ENCODE assay signal across 26 cellular contexts in the genomic region with DNA sequence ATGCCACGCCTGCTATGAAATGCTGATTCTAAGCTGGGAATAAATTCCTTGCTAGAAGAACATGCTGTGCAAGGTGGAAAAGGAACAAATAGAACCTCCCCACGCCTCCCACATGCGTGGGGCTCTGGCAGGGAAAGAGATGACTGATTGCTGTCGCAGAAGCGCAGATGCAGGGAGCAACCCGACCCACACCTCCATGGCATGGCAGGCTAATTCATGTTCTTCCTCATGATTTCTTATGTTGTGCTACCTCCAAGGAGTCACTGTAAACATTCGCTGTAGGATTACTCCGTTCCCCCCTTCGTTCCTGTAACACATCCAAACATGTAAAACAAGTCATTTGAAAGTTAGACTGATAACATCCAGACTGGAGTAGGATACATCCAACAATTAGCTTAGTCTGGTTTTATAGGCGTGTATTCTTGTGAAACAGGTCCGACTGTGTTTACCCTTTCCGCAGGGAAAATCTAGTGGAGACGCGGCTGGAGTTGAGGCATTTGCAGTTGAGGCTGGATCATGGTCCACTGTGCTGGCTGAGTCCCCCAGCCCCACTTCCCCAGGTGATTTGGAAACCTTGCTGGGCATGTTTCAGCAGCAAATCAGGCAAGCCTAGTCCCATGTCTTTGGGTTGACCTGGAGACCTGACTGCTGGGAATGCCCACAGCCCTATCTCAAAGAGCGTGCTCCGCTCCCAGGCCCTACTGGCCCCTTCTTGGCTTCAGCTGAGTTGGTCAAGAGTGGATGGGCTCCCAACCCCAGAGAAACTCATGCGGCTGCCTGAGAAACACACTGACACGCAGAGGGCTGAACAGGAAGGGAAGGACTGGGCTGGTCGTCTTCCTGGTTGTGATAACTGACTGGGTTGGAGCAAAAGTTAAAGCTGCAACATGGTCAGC. TPM values are rescaled to one million over a fixed set of nuclear protein-coding genes. Genes with fewer than 3 reads are reported as not detected.
DNase-seq lines count a peak whose midpoint lies in the region; ATAC-seq and TF ChIP-seq lines count a peak whose summit lies in the region.
"Had no signal": no experiment of that assay in that cellular context is flagged by ENCODE, and none has a peak within 500 bp of the region (broad histone marks: within the 10 kb centered on the region; RNA-seq: fewer than 3 reads in every experiment).

No MANE protein-coding gene starts in this region.

- no peak overlapping the region for H3K27ac ChIP-seq in upper lobe of right lung
- H3K27ac ChIP-seq: body of pancreas, esophagus squamous epithelium, heart left ventricle, vagina had no signal

- H3K4me3 Mint-ChIP-seq in MCF 10A (ENCODE audit: unreplicated experiment), result no peak overlapping the region
- H3K4me3 Mint-ChIP-seq in chondrocyte (ENCODE audit: unreplicated experiment), result no peak overlapping the region
- no peak overlapping the region for H3K4me3 Mint-ChIP-seq in nephron progenitor cell
- H3K4me3 Mint-ChIP-seq: CD8-positive, alpha-beta memory T cell; dendritic cell treated with granulocyte-macrophage colony-stimulating factor and Interleukin-4, amounts not matched to agents 40 ng/mL and 50 ng/mL, for 4 days; T-helper 1 cell treated with Interleukin-12 subunit alpha and Interleukin-12 subunit beta and Interleukin-4 antibody, amounts not matched to agents 30 μg/mL and 1 μg/mL, for 36 hours had no signal

- CTCF ChIA-PET in MCF 10A (lab: Yijun Ruan, JAX), result interaction anchor here (2.1 kb wide), 1 partner anchor 11 kb away, joined by 9 read pairs; no protein-coding TSS in a partner anchor

- DNase-seq in T47D (ENCODE audit: low read depth in 1 of 2, low spot score in 1 of 2) (peak; percentile 35 to 68), MCF 10A (ENCODE audit: unreplicated experiment) (no peak), chondrocyte (ENCODE audit: low spot score) (peak; percentile 44), nephron progenitor cell (no peak), upper lobe of right lung (peak; percentile 58), amniotic stem cell (lab: John Stamatoyannopoulos, UW) (no peak)
- no peak for DNase-seq in activated CD8-positive, alpha-beta memory T cell treated with anti-CD3 and anti-CD28 coated beads, Interleukin-2, amount 50 U/mL, for 4 hours
- DNase-seq in activated naive CD4-positive, alpha-beta T cell treated with anti-CD3 and anti-CD28 coated beads, Interleukin-2, amount 50 U/mL, for 16 hours, result no peak
- DNase-seq: activated CD4-positive, CD25-positive, alpha-beta regulatory T cell treated with anti-CD3 and anti-CD28 coated beads, Interleukin-2, amount 50 U/mL, for 72 hours; activated gamma-delta T cell treated with Interleukin-2 at 50 U/mL for 16 hours; body of pancreas; CD8-positive, alpha-beta memory T cell; esophagus squamous epithelium; HCEC 1CT; heart left ventricle; mammary epithelial cell; naive thymus-derived CD8-positive, alpha-beta T cell; NCI-H2227 treated with DMSO at 0.1 percent for 48 hours; NK-92 treated with Interleukin-12 subunit alpha and Interleukin-12 subunit beta, amount 100 ng/mL, for 24 hours; stimulated activated CD4-positive, alpha-beta T cell treated with anti-CD3 and anti-CD28 coated beads, Interleukin-15, amount 100 ng/mL, for 24 hours; stimulated activated naive CD8-positive, alpha-beta T cell treated with anti-CD3 and anti-CD28 coated beads, Interleukin-15, Interleukin-2, amounts not matched to agents 100 U/mL and 50 U/mL, for 24 hours had no signal

- H3K4me1 ChIP-seq in upper lobe of right lung, result peaks cover 21% of the 10 kb centered on the region

- TF ChIP-seq CTCF in MCF 10A (IDR thresholded peaks at IDR 0.05; ENCODE audit: unreplicated experiment) (no peak), chondrocyte (IDR thresholded peaks at IDR 0.05) (no peak), nephron progenitor cell (IDR thresholded peaks at IDR 0.05) (no peak), upper lobe of right lung (IDR thresholded peaks at IDR 0.05) (no peak)

- BruUV-seq in MCF 10A (replicated peaks; lab: Mats Ljungman, UMichigan), result no TSS peak

- H3K27me3 ChIP-seq in upper lobe of right lung, result peaks cover 9% of the 10 kb centered on the region
- H3K27me3 ChIP-seq: body of pancreas, vagina had no signal

- H3K27ac Mint-ChIP-seq in MCF 10A (ENCODE audit: low read depth, unreplicated experiment) (no peak overlapping the region), chondrocyte (ENCODE audit: unreplicated experiment) (no peak overlapping the region), nephron progenitor cell (peak overlapping the region; percentile 77)
- H3K27ac Mint-ChIP-seq: dendritic cell treated with granulocyte-macrophage colony-stimulating factor and Interleukin-4, amounts not matched to agents 40 ng/mL and 50 ng/mL, for 4 days; naive thymus-derived CD8-positive, alpha-beta T cell; T-helper 1 cell treated with Interleukin-12 subunit alpha and Interleukin-12 subunit beta and Interleukin-4 antibody, amounts not matched to agents 30 μg/mL and 1 μg/mL, for 36 hours had no signal

- POLR2A ChIA-PET in MCF 10A (lab: Yijun Ruan, JAX), result no interaction called here

- H3K9me3 ChIP-seq in upper lobe of right lung, result no peaks in the 10 kb centered on the region
- H3K9me3 ChIP-seq: A549, body of pancreas, esophagus squamous epithelium, heart left ventricle, vagina had no signal

- ATAC-seq in upper lobe of right lung, result peak; percentile 24
- ATAC-seq: body of pancreas; naive thymus-derived CD8-positive, alpha-beta T cell; Right ventricle myocardium inferior had no signal

- in situ Hi-C loops in T47D (cut with HindIII; ENCODE audit: low pct_unique_long_range_greater_than_20kb, low sequenced_read_pairs), result no loop called here

- H3K36me3 Mint-ChIP-seq in MCF 10A (ENCODE audit: insufficient read depth, unreplicated experiment) (no peaks in the 10 kb centered on the region), chondrocyte (ENCODE audit: low read depth) (no peaks in the 10 kb centered on the region), nephron progenitor cell (ENCODE audit: low read depth) (no peaks in the 10 kb centered on the region)
- H3K36me3 Mint-ChIP-seq: CD8-positive, alpha-beta memory T cell; naive thymus-derived CD8-positive, alpha-beta T cell had no signal

- H3K27me3 Mint-ChIP-seq in MCF 10A (ENCODE audit: insufficient read depth, unreplicated experiment) (no peaks in the 10 kb centered on the region), chondrocyte (ENCODE audit: low read depth) (peaks cover 4% of the 10 kb centered on the region), nephron progenitor cell (ENCODE audit: low read depth, poor library complexity) (peaks cover 17% of the 10 kb centered on the region)

- H3K4me3 ChIP-seq in upper lobe of right lung, result no peak overlapping the region
- H3K4me3 ChIP-seq: A549, body of pancreas, esophagus squamous epithelium, heart left ventricle had no signal

- intact Hi-C loops in MCF 10A (cut with micrococcal nuclease) (no loop called here), upper lobe of right lung (cut with DNase I) (no loop called here)

- no peaks in the 10 kb centered on the region for H3K36me3 ChIP-seq in upper lobe of right lung
- H3K36me3 ChIP-seq: esophagus squamous epithelium, heart left ventricle, vagina had no signal

- H3K4me1 Mint-ChIP-seq in MCF 10A (ENCODE audit: insufficient read depth, unreplicated experiment) (peaks cover 6% of the 10 kb centered on the region), chondrocyte (ENCODE audit: low read depth) (peaks cover 15% of the 10 kb centered on the region), nephron progenitor cell (peaks cover 28% of the 10 kb centered on the region)

- H3K9me3 Mint-ChIP-seq in MCF 10A (ENCODE audit: unreplicated experiment) (no peaks in the 10 kb centered on the region), chondrocyte (ENCODE audit: low read depth) (no peaks in the 10 kb centered on the region), nephron progenitor cell (no peaks in the 10 kb centered on the region)
- H3K9me3 Mint-ChIP-seq: CD8-positive, alpha-beta memory T cell; dendritic cell treated with granulocyte-macrophage colony-stimulating factor and Interleukin-4, amounts not matched to agents 40 ng/mL and 50 ng/mL, for 4 days; naive thymus-derived CD8-positive, alpha-beta T cell; T-helper 1 cell treated with Interleukin-12 subunit alpha and Interleukin-12 subunit beta and Interleukin-4 antibody, amounts not matched to agents 30 μg/mL and 1 μg/mL, for 36 hours had no signal

RNA-seq across cellular contexts. Expression of a gene that starts 24.8 kb away (rescaled TPM):
- total RNA-seq in MCF 10A (2022) (3.1 TPM in 2 replicates), chondrocyte (0.80 to 4.0 TPM (median 3.7 TPM) in 3 replicates), upper lobe of right lung (6.1 TPM)

Comparison
In these comparisons a context has a peak if more than half of its experiments do, and no peak if none do; other contexts are left out.
1. DNase-seq: peak in T47D (2 of 2), chondrocyte (single experiment) and upper lobe of right lung (single experiment); none in MCF 10A (single experiment), nephron progenitor cell (single experiment), activated CD8-positive, alpha-beta memory T cell treated with anti-CD3 and anti-CD28 coated beads, Interleukin-2, amount 50 U/mL, for 4 hours (single experiment), amniotic stem cell (single experiment) and activated naive CD4-positive, alpha-beta T cell treated with anti-CD3 and anti-CD28 coated beads, Interleukin-2, amount 50 U/mL, for 16 hours (single experiment).